ENCODE assay signal across 1 cellular context in genomic region chr3:95088464-95088863, GRCh38.
TF ChIP-seq lines count a peak whose summit lies in the region.

No MANE protein-coding gene starts in this region.

TF ChIP-seq in H1, 55 proteins besides CTCF, POLR2A, EP300 and RAD21:
- no peak for TF ChIP-seq RFX5 (IDR thresholded peaks at IDR 0.05; ENCODE audit: borderline replicate concordance, low read depth, low read length)
- TF ChIP-seq BCL11A (IDR thresholded peaks at IDR 0.05; ENCODE audit: low read depth in 2 of 2, low read length in 2 of 2): no peak
- TF ChIP-seq SUZ12 (IDR thresholded peaks at IDR 0.05; ENCODE audit: low read length): no peak
- no peak for TF ChIP-seq RXRA (IDR thresholded peaks at IDR 0.05; ENCODE audit: insufficient read depth, low read depth, low read length)
- TF ChIP-seq, protein P1, sequence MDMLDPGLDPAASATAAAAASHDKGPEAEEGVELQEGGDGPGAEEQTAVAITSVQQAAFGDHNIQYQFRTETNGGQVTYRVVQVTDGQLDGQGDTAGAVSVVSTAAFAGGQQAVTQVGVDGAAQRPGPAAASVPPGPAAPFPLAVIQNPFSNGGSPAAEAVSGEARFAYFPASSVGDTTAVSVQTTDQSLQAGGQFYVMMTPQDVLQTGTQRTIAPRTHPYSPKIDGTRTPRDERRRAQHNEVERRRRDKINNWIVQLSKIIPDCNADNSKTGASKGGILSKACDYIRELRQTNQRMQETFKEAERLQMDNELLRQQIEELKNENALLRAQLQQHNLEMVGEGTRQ (IDR thresholded peaks at IDR 0.05; ENCODE audit: low read length): no peak
- no peak for TF ChIP-seq SIRT6 (IDR thresholded peaks at IDR 0.05; ENCODE audit: low read length)
- no peak for TF ChIP-seq CHD7 (IDR thresholded peaks at IDR 0.05; ENCODE audit: insufficient replicate concordance, low read length)
- TF ChIP-seq SP1 (IDR thresholded peaks at IDR 0.05; ENCODE audit: low read depth, low read length): no peak
- TF ChIP-seq YY1 (IDR thresholded peaks at IDR 0.05; ENCODE audit: low read depth, low read length): no peak
- no peak for TF ChIP-seq CBX5 (IDR thresholded peaks at IDR 0.05; ENCODE audit: low read depth, low read length)
- TF ChIP-seq POLR2AphosphoS5 (IDR thresholded peaks at IDR 0.05; ENCODE audit: low read depth, low read length): no peak
- TF ChIP-seq FOSL1 (IDR thresholded peaks at IDR 0.05; ENCODE audit: insufficient read depth, low read depth, low read length): no peak
- no peak for TF ChIP-seq EGR1 (IDR thresholded peaks at IDR 0.05; ENCODE audit: borderline replicate concordance, low read depth, low read length)
- no peak for TF ChIP-seq CREB1 (IDR thresholded peaks at IDR 0.05)
- TF ChIP-seq CBX8 (IDR thresholded peaks at IDR 0.05; ENCODE audit: borderline replicate concordance, low read depth, low read length): no peak
